ENCODE assay signal across 2 cellular contexts in genomic region chr4:120920666-120921065, GRCh38.
TF ChIP-seq lines count a peak whose summit lies in the region.

No MANE protein-coding gene starts in this region.

TF ChIP-seq in SK-N-SH, 30 proteins besides CTCF, POLR2A, EP300 and RAD21:
- no peak for TF ChIP-seq REST (IDR thresholded peaks at IDR 0.05; ENCODE audit: low read depth, low read length)
- TF ChIP-seq NFIC (IDR thresholded peaks at IDR 0.05; ENCODE audit: borderline replicate concordance), result no peak
- no peak for TF ChIP-seq FOXM1 (IDR thresholded peaks at IDR 0.05; ENCODE audit: low read depth)
- no peak for TF ChIP-seq ELF1 (IDR thresholded peaks at IDR 0.05)
- TF ChIP-seq FOXJ3 (CRISPR knock-in tag; IDR thresholded peaks at IDR 0.05), result no peak
- no peak for TF ChIP-seq NRF1 (IDR thresholded peaks at IDR 0.05; ENCODE audit: low read depth, low read length)
- TF ChIP-seq JUND (IDR thresholded peaks at IDR 0.05), result no peak
- no peak for TF ChIP-seq EZH2phosphoT487 (IDR thresholded peaks at IDR 0.05; ENCODE audit: borderline replicate concordance, low read depth)
- TF ChIP-seq SMC3 (IDR thresholded peaks at IDR 0.05; ENCODE audit: low read depth, low read length), result no peak
- TF ChIP-seq USF1 (IDR thresholded peaks at IDR 0.05; ENCODE audit: borderline replicate concordance, low read depth), result no peak
- TF ChIP-seq RFX5 (IDR thresholded peaks at IDR 0.05; ENCODE audit: low read length), result no peak
- no peak for TF ChIP-seq TEAD4 (IDR thresholded peaks at IDR 0.05; ENCODE audit: borderline replicate concordance, insufficient read depth)
- TF ChIP-seq GATA2 (CRISPR knock-in tag; IDR thresholded peaks at IDR 0.05), result no peak
- TF ChIP-seq USF2 (IDR thresholded peaks at IDR 0.05; ENCODE audit: borderline replicate concordance, low read depth, low read length), result no peak
- TF ChIP-seq CHD2 (IDR thresholded peaks at IDR 0.05; ENCODE audit: low read length, partially characterized antibody), result no peak
- no peak for TF ChIP-seq FOSL2 (IDR thresholded peaks at IDR 0.05; ENCODE audit: borderline replicate concordance, low read depth)
- no peak for TF ChIP-seq GABPA (IDR thresholded peaks at IDR 0.05; ENCODE audit: low read depth)
- TF ChIP-seq RXRA (IDR thresholded peaks at IDR 0.05; ENCODE audit: borderline replicate concordance, low read depth), result no peak
- no peak for TF ChIP-seq YY1 (IDR thresholded peaks at IDR 0.05; ENCODE audit: low read depth)
- no peak for TF ChIP-seq TCF12 (IDR thresholded peaks at IDR 0.05)

TF ChIP-seq in SK-N-SH treated with all-trans-retinoic acid at 6 μM for 48 hours, 23 proteins besides CTCF, POLR2A, EP300 and RAD21 (continued from another document):
- TF ChIP-seq TCF4 (CRISPR knock-in tag; IDR thresholded peaks at IDR 0.05; ENCODE audit: borderline replicate concordance) (no peak), ARNTL (CRISPR knock-in tag; IDR thresholded peaks at IDR 0.05; ENCODE audit: borderline replicate concordance, low read depth) (no peak), PPARA (CRISPR knock-in tag; IDR thresholded peaks at IDR 0.05; ENCODE audit: borderline replicate concordance) (no peak), RARB (CRISPR knock-in tag; IDR thresholded peaks at IDR 0.05) (no peak), CSRNP3 (CRISPR knock-in tag; IDR thresholded peaks at IDR 0.05) (no peak), PATZ1 (CRISPR knock-in tag; IDR thresholded peaks at IDR 0.05; ENCODE audit: borderline replicate concordance) (no peak), CREB5 (CRISPR knock-in tag; IDR thresholded peaks at IDR 0.05; ENCODE audit: low read depth) (no peak), ZFP3 (CRISPR knock-in tag; IDR thresholded peaks at IDR 0.05) (no peak)
